Comparison of ENCODE assay signal across 26 cellular contexts in genomic region chr15:27833974-27834373, GRCh38.
DNase-seq lines count a peak whose midpoint lies in the region; ATAC-seq and TF ChIP-seq lines count a peak whose summit lies in the region.
"Had no signal": no experiment of that assay in that cellular context is flagged by ENCODE, and none has a peak within 500 bp of the region (broad histone marks: within the 10 kb centered on the region; RNA-seq: fewer than 3 reads in every experiment).

No MANE protein-coding gene starts in this region.

- no peak overlapping the region for H2BK15ac ChIP-seq in mesendoderm (replicated peaks; ENCODE audit: low read depth)
- H2BK15ac ChIP-seq in H9 (ENCODE audit: low read depth, low read length), result no peak overlapping the region

- no peak overlapping the region for H3K18ac ChIP-seq in mesendoderm (ENCODE audit: low read length)
- no peak overlapping the region for H3K18ac ChIP-seq in H9 (ENCODE audit: insufficient read length, low read depth, low read length)

- no peak overlapping the region for H3K27ac Mint-ChIP-seq in GM23338
- H3K27ac Mint-ChIP-seq in neural crest cell (ENCODE audit: unreplicated experiment), result peak overlapping the region; percentile 36
- no peak overlapping the region for H3K27ac Mint-ChIP-seq in H9
- H3K27ac Mint-ChIP-seq: CD14-positive monocyte; CD4-positive, alpha-beta memory T cell; CD4-positive, CD25-positive, alpha-beta regulatory T cell; CD8-positive, alpha-beta memory T cell had no signal

- no peak overlapping the region for H4K91ac ChIP-seq in H9 (ENCODE audit: insufficient read length, low read depth, low read length)

- H4K5ac ChIP-seq in mesendoderm (ENCODE audit: low read length) (no peak overlapping the region), H9 (ENCODE audit: insufficient read length, low read depth, low read length) (no peak overlapping the region)

- H3K27me3 ChIP-seq in GM23338 (ENCODE audit: insufficient read depth), result no peaks in the 10 kb centered on the region
- peaks cover 0 to 3% (median 0%) of the 10 kb centered on the region in 4 donors for H3K27me3 ChIP-seq in esophagus muscularis mucosa
- no peaks in the 10 kb centered on the region for H3K27me3 ChIP-seq in mesendoderm (ENCODE audit: insufficient read depth, low read length, poor library complexity)
- H3K27me3 ChIP-seq in H9 (ENCODE audit: insufficient read depth, low read length), result no peaks in the 10 kb centered on the region
- H3K27me3 ChIP-seq: BE2C, BLaER1 had no signal

- H3K23ac ChIP-seq in mesendoderm (ENCODE audit: low read length) (no peak overlapping the region), H9 (ENCODE audit: insufficient read length, low read depth, low read length) (no peak overlapping the region)

- no peaks in the 10 kb centered on the region for H3K23me2 ChIP-seq in H9 (ENCODE audit: insufficient read length, low read depth, low read length, poor library complexity, severe bottlenecking)

- H3K9me3 Mint-ChIP-seq in GM23338 (no peaks in the 10 kb centered on the region), neural crest cell (no peaks in the 10 kb centered on the region), H9 (peaks cover 0 to 2% of the 10 kb centered on the region in 2 experiments; a peak in 1 of 5 replicates)

- no peak for TF ChIP-seq EP300 in esophagus muscularis mucosa (IDR thresholded peaks at IDR 0.05)

- H3K9ac ChIP-seq in mesendoderm (ENCODE audit: low read length) (no peak overlapping the region), H9 (ENCODE audit: extremely low read depth, insufficient read length, low read length) (no peak overlapping the region)
- H3K9ac ChIP-seq: BLaER1 had no signal

- no peaks in the 10 kb centered on the region for H3K79me1 ChIP-seq in mesendoderm (ENCODE audit: low read length)
- H3K79me1 ChIP-seq in H9 (ENCODE audit: insufficient read depth, low read depth, low read length, poor library complexity, severe bottlenecking), result no peaks in the 10 kb centered on the region

- H3K27me3 Mint-ChIP-seq in GM23338 (ENCODE audit: insufficient read depth, low read depth, poor library complexity), result peaks cover 7% of the 10 kb centered on the region
- H3K27me3 Mint-ChIP-seq in neural crest cell (ENCODE audit: low read depth), result no peaks in the 10 kb centered on the region
- H3K27me3 Mint-ChIP-seq in H9 (ENCODE audit: low read depth), result peaks cover 2% of the 10 kb centered on the region; the same call in 1 of the 2 replicates
- H3K27me3 Mint-ChIP-seq: CD8-positive, alpha-beta memory T cell had no signal

- H3K4me3 Mint-ChIP-seq in GM23338, result no peak overlapping the region
- H3K4me3 Mint-ChIP-seq in neural crest cell, result no peak overlapping the region
- H3K4me3 Mint-ChIP-seq in H9, result no peak overlapping the region
- H3K4me3 Mint-ChIP-seq: CD14-positive monocyte; CD4-positive, alpha-beta memory T cell; CD4-positive, CD25-positive, alpha-beta regulatory T cell; CD8-positive, alpha-beta memory T cell had no signal

- H2AFZ ChIP-seq in GM23338 (peak overlapping the region; percentile 18; the same call in 1 of the 2 replicates), H9 (ENCODE audit: low read length) (no peak overlapping the region)

- H3K4ac ChIP-seq in mesendoderm (ENCODE audit: low read depth, low read length) (no peak overlapping the region), H9 (ENCODE audit: low read depth, low read length) (no peak overlapping the region)

- H3K9me3 ChIP-seq in esophagus muscularis mucosa (no peaks in the 10 kb centered on the region), H9 (ENCODE audit: control insufficient read depth, low read depth, low read length) (no peaks in the 10 kb centered on the region)
- H3K9me3 ChIP-seq: BE2C, BLaER1 had no signal

- no peak overlapping the region for H2AK5ac ChIP-seq in mesendoderm (ENCODE audit: low read length)
- H2AK5ac ChIP-seq in H9 (ENCODE audit: insufficient read length, low read length), result no peak overlapping the region

- H3K79me2 ChIP-seq in GM23338 (replicated peaks; ENCODE audit: insufficient read depth), result no peaks in the 10 kb centered on the region
- no peaks in the 10 kb centered on the region for H3K79me2 ChIP-seq in mesendoderm (ENCODE audit: control insufficient read depth, insufficient read depth, low read length)
- no peaks in the 10 kb centered on the region for H3K79me2 ChIP-seq in H9 (ENCODE audit: insufficient read depth, low read length)

- H4K8ac ChIP-seq in mesendoderm (ENCODE audit: low read depth, low read length) (no peak overlapping the region), H9 (replicated peaks; ENCODE audit: insufficient read length, low read depth, low read length) (no peak overlapping the region)

- no peaks in the 10 kb centered on the region for H3F3A ChIP-seq in GM23338 (replicated peaks; ENCODE audit: low read depth)

- H3K36me3 Mint-ChIP-seq in GM23338 (ENCODE audit: low read depth) (no peaks in the 10 kb centered on the region; the same call in 2 of the 3 replicates), neural crest cell (ENCODE audit: low read depth) (no peaks in the 10 kb centered on the region), H9 (ENCODE audit: insufficient read depth in 1 of 3, low read depth in 3 of 3) (no peaks in the 10 kb centered on the region)
- H3K36me3 Mint-ChIP-seq: CD14-positive monocyte; CD4-positive, alpha-beta memory T cell; CD4-positive, CD25-positive, alpha-beta regulatory T cell; CD8-positive, alpha-beta memory T cell had no signal

- H3K4me1 ChIP-seq in GM23338 (ENCODE audit: insufficient read depth), result no peaks in the 10 kb centered on the region
- H3K4me1 ChIP-seq in esophagus muscularis mucosa, result no peaks in the 10 kb centered on the region
- peaks cover 3% of the 10 kb centered on the region for H3K4me1 ChIP-seq in mesendoderm (ENCODE audit: control insufficient read depth, low read depth, low read length)
- H3K4me1 ChIP-seq in H9 (ENCODE audit: insufficient read depth, low read length), result no peaks in the 10 kb centered on the region
- H3K4me1 ChIP-seq: BE2C had no signal

- H2BK5ac ChIP-seq in mesendoderm (ENCODE audit: low read length) (no peak overlapping the region), H9 (ENCODE audit: insufficient read length, low read length) (no peak overlapping the region)

- peaks cover 2% of the 10 kb centered on the region; the same call in 1 of the 2 replicates for H3K9me2 ChIP-seq in GM23338 (ENCODE audit: insufficient read depth)

- no peak overlapping the region for H2BK120ac ChIP-seq in mesendoderm (ENCODE audit: low read depth, low read length)
- no peak overlapping the region for H2BK120ac ChIP-seq in H9 (ENCODE audit: low read depth, low read length, poor library complexity, severe bottlenecking)

- no peak for TF ChIP-seq CTCF in GM23338 (conservative IDR thresholded peaks at IDR 0.05; ENCODE audit: low read depth in 2 of 2)
- no peak for TF ChIP-seq CTCF in esophagus muscularis mucosa (IDR thresholded peaks at IDR 0.05)
- TF ChIP-seq CTCF in neural crest cell (conservative IDR thresholded peaks at IDR 0.05), result no peak
- no peak for TF ChIP-seq CTCF in H9 (conservative IDR thresholded peaks at IDR 0.05)

- H2BK20ac ChIP-seq in H9 (ENCODE audit: low read depth, low read length, poor library complexity, severe bottlenecking), result no peak overlapping the region

- H3K36me3 ChIP-seq in GM23338 (ENCODE audit: insufficient read depth), result no peaks in the 10 kb centered on the region
- H3K36me3 ChIP-seq in esophagus muscularis mucosa, result no peaks in the 10 kb centered on the region
- no peaks in the 10 kb centered on the region for H3K36me3 ChIP-seq in mesendoderm (ENCODE audit: control insufficient read depth, insufficient read depth, low read length)
- H3K36me3 ChIP-seq: BE2C, BLaER1 had no signal

- no peak overlapping the region for H3K4me3 ChIP-seq in GM23338
- no peak overlapping the region for H3K4me3 ChIP-seq in esophagus muscularis mucosa
- H3K4me3 ChIP-seq in mesendoderm (ENCODE audit: low read length), result no peak overlapping the region
- H3K4me3 ChIP-seq: BLaER1, GM12878 had no signal

- no peak overlapping the region for H3K56ac ChIP-seq in mesendoderm (ENCODE audit: low read length)
- no peak overlapping the region for H3K56ac ChIP-seq in H9 (ENCODE audit: insufficient read length, low read depth, low read length)

- H3K27ac ChIP-seq in GM23338 (ENCODE audit: low read depth) (no peak overlapping the region), esophagus muscularis mucosa (replicated peaks in 1 of 4) (no peak overlapping the region), mesendoderm (ENCODE audit: low read depth, low read length) (no peak overlapping the region), H9 (ENCODE audit: insufficient read length, low read depth, low read length) (no peak overlapping the region)
- H3K27ac ChIP-seq: 22Rv1, BLaER1 had no signal

- DNase-seq in GM23338 (ENCODE audit: low spot score) (no peak), esophagus muscularis mucosa (ENCODE audit: extremely low spot score) (peak; percentile 77), mesendoderm (peak; percentile 78), neural crest cell (ENCODE audit: low read depth, low spot score) (no peak), A172 (ENCODE audit: low spot score) (no peak), H9 (no peak), amygdala (lab: John Stamatoyannopoulos, UW) (no peak)
- DNase-seq: ACHN; BE2C; C1 segment of cervical spinal cord; CD4-positive, alpha-beta memory T cell; CD4-positive, CD25-positive, alpha-beta regulatory T cell; CD8-positive, alpha-beta memory T cell; COR-L47; DMS 273 treated with DMSO at 0.1 percent for 48 hours; DMS153; DMS53; DMS79; DND-41; EL; GDM1 had no signal

- peaks cover 3% of the 10 kb centered on the region; the same call in 1 of the 3 replicates for H3K4me1 Mint-ChIP-seq in GM23338
- no peaks in the 10 kb centered on the region for H3K4me1 Mint-ChIP-seq in neural crest cell
- peaks cover 3% of the 10 kb centered on the region in 2 experiments; a peak in 1 of 4 replicates for H3K4me1 Mint-ChIP-seq in H9
- H3K4me1 Mint-ChIP-seq: CD14-positive monocyte; CD4-positive, alpha-beta memory T cell; CD4-positive, CD25-positive, alpha-beta regulatory T cell; CD8-positive, alpha-beta memory T cell had no signal

- no peak overlapping the region for H3T11ph ChIP-seq in H9 (ENCODE audit: low read length)

- H4K20me1 ChIP-seq in GM23338 (replicated peaks; ENCODE audit: insufficient read depth), result no peaks in the 10 kb centered on the region
- H4K20me1 ChIP-seq in H9 (ENCODE audit: control insufficient read depth, insufficient read depth, insufficient read length), result no peaks in the 10 kb centered on the region
- H4K20me1 ChIP-seq: BLaER1 had no signal

- 80% methylated on average over 2 of the region's 2 CpGs for WGBS in esophagus muscularis mucosa
- no CpG with 5 or more reads among the region's 2 CpGs for WGBS in mesendoderm (ENCODE audit: extremely low coverage, insufficient coverage, low lambda C conversion rate)
- WGBS in H9 (ENCODE audit: extremely low coverage, insufficient read length, low lambda C conversion rate), result no CpG with 5 or more reads among the region's 2 CpGs

- intact Hi-C loops in esophagus muscularis mucosa (cut with DNase I), result no loop called here

- no peak for TF ChIP-seq POLR2A in esophagus muscularis mucosa (IDR thresholded peaks at IDR 0.05; ENCODE audit: low read depth)

- ATAC-seq in GM23338 (no peak), GM18511 (IDR thresholded peaks at IDR 0.05; ENCODE audit: unreplicated experiment) (no peak)
- ATAC-seq: GM12878 had no signal

- no peak overlapping the region for H3K14ac ChIP-seq in H9 (ENCODE audit: insufficient read depth, low read length)

- no peak overlapping the region for H2BK12ac ChIP-seq in H9 (ENCODE audit: insufficient read length, low read depth, low read length)

- H3K4me2 ChIP-seq in GM23338, result no peak overlapping the region
- no peak overlapping the region for H3K4me2 ChIP-seq in mesendoderm (ENCODE audit: low read length)
- no peak overlapping the region for H3K4me2 ChIP-seq in H9 (ENCODE audit: insufficient read depth, insufficient read length, low read length)
- H3K4me2 ChIP-seq: BLaER1 had no signal

Comparison
In these comparisons a context has a peak if more than half of its experiments do, and no peak if none do; other contexts are left out.
1. DNase-seq: peak in esophagus muscularis mucosa (single experiment) and mesendoderm (single experiment); none in GM23338 (single experiment), neural crest cell (single experiment), A172 (single experiment), H9 (single experiment) and amygdala (0 of 56).